In the genomic region with DNA sequence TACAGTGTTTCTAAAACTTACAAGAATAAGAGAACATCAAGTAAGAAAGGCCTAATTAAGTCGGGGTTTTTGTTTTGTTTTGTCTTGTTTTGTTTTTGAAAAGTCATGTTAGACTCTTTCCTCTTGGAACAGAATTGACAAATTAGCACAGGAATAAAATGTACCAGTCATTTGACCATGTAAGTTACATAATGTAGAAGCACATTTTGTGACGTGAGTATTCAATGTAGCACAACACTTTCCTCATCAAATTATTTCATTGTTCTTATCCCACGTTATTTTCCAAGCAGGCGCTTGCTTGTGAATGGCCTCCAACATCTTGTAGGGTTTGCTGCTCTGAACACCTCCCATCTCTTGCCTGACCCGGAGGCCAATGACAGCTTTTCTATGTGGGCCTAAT, we compare ENCODE assay signal across 16 cellular contexts. TPM values are rescaled to one million over a fixed set of nuclear protein-coding genes. Genes with fewer than 3 reads are reported as not detected.
DNase-seq lines count a peak whose midpoint lies in the region; FAIRE-seq and TF ChIP-seq lines count a peak whose summit lies in the region.
"Had no signal": no experiment of that assay in that cellular context is flagged by ENCODE, and none has a peak within 500 bp of the region (broad histone marks: within the 10 kb centered on the region; RNA-seq: fewer than 3 reads in every experiment).

No MANE protein-coding gene starts in this region.

- peaks cover 22% of the 10 kb centered on the region for H3F3A ChIP-seq in PC-9 (ENCODE audit: insufficient read depth, low read depth)

- H3K27me3 ChIP-seq in endothelial cell of umbilical vein (ENCODE audit: control insufficient read depth in 2 of 2, insufficient read depth in 2 of 2, low read length in 2 of 2) (no peaks in the 10 kb centered on the region), suprapubic skin (no peaks in the 10 kb centered on the region), PC-9 (ENCODE audit: insufficient read depth, low read depth) (no peaks in the 10 kb centered on the region)
- H3K27me3 ChIP-seq: BLaER1 treated with 17β-estradiol and CSF1 and Interleukin-3, amounts not matched to agents 10 nM and 100 nM had no signal

- H3K79me2 ChIP-seq in OCI-LY7 (ENCODE audit: insufficient read depth, low read depth, low read length) (no peaks in the 10 kb centered on the region), endothelial cell of umbilical vein (ENCODE audit: control insufficient read depth, insufficient read depth, low read length) (no peaks in the 10 kb centered on the region), PC-9 (ENCODE audit: low read depth) (no peaks in the 10 kb centered on the region)

- no peak overlapping the region for H3K4me3 ChIP-seq in OCI-LY7 (ENCODE audit: low read depth, low read length, poor library complexity, severe bottlenecking)
- no peak overlapping the region for H3K4me3 ChIP-seq in endothelial cell of umbilical vein (replicated peaks in 1 of 3; ENCODE audit: insufficient read depth in 1 of 3, low read depth in 1 of 3, low read length in 3 of 3)
- H3K4me3 ChIP-seq in suprapubic skin = no peak overlapping the region
- H3K4me3 ChIP-seq in PC-9 = no peak overlapping the region
- H3K4me3 ChIP-seq: BLaER1 treated with 17β-estradiol and CSF1 and Interleukin-3, amounts not matched to agents 10 nM and 100 nM had no signal

- H3K9me2 ChIP-seq in OCI-LY7 (ENCODE audit: insufficient read depth, low read length) (no peaks in the 10 kb centered on the region), PC-9 (ENCODE audit: insufficient read depth) (no peaks in the 10 kb centered on the region)
- H3K9me2 ChIP-seq: SK-N-SH had no signal

- POLR2A ChIA-PET in OCI-LY7 (lab: Charles Lee) (no interaction called here), endothelial cell of umbilical vein (lab: Charles Lee) (interaction anchor here (0.7 kb wide), 1 partner anchor 61 kb away, joined by 3 read pairs; no protein-coding TSS in a partner anchor), PC-9 (lab: Charles Lee; ENCODE audit: unreplicated experiment) (no interaction called here)

- TF ChIP-seq POLR2A in endothelial cell of umbilical vein (IDR thresholded peaks at IDR 0.05; ENCODE audit: low read depth, low read length) = no peak
- TF ChIP-seq POLR2A in suprapubic skin (IDR thresholded peaks at IDR 0.05) = no peak

- no peak overlapping the region for H3K27ac ChIP-seq in OCI-LY7 (ENCODE audit: low read depth, low read length, poor library complexity, severe bottlenecking)
- H3K27ac ChIP-seq in endothelial cell of umbilical vein (ENCODE audit: insufficient read depth, low read depth, low read length) = no peak overlapping the region
- H3K27ac ChIP-seq in suprapubic skin = peak overlapping the region; percentile 68
- no peak overlapping the region for H3K27ac ChIP-seq in PC-9
- H3K27ac ChIP-seq: 22Rv1; BLaER1 treated with 17β-estradiol and CSF1 and Interleukin-3, amounts not matched to agents 10 nM and 100 nM had no signal

- DNase-seq in NCI-H1092 treated with DMSO at 0.1 percent for 48 hours (lab: John Stamatoyannopoulos, UW) = peak; percentile 17
- no peak for DNase-seq in NCI-H1092 (lab: John Stamatoyannopoulos, UW)
- no peak for DNase-seq in OCI-LY7 (ENCODE audit: low spot score)
- DNase-seq in endothelial cell of umbilical vein (ENCODE audit: low read depth, low spot score) = no peak
- no peak for DNase-seq in suprapubic skin (ENCODE audit: low spot score in 2 of 2)
- DNase-seq in HTR-8/SVneo (ENCODE audit: insufficient read length, low spot score) = no peak
- DNase-seq in PC-9 = no peak
- no peak for DNase-seq in C1 segment of cervical spinal cord (lab: John Stamatoyannopoulos, UW)
- DNase-seq: Karpas-422, NCI-H1436, NCI-H526 treated with DMSO at 0.1 percent for 48 hours, Right ventricle myocardium superior, SK-N-SH had no signal

- TF ChIP-seq CTCF in OCI-LY7 (conservative IDR thresholded peaks at IDR 0.05; ENCODE audit: low read length) (no peak), endothelial cell of umbilical vein (IDR thresholded peaks at IDR 0.05; ENCODE audit: extremely low read depth in 1 of 2, insufficient read depth in 1 of 2, low read depth in 1 of 2, low read length in 2 of 2) (no peak), suprapubic skin (IDR thresholded peaks at IDR 0.05) (no peak), PC-9 (conservative IDR thresholded peaks at IDR 0.05) (no peak)

- H3K9ac ChIP-seq in endothelial cell of umbilical vein (replicated peaks; ENCODE audit: extremely low read depth, insufficient read depth, low read length) = no peak overlapping the region
- H3K9ac ChIP-seq: BLaER1 treated with 17β-estradiol and CSF1 and Interleukin-3, amounts not matched to agents 10 nM and 100 nM; SK-N-SH had no signal

- BruUV-seq in OCI-LY7 (replicated peaks; lab: Mats Ljungman, UMichigan) (no TSS peak), endothelial cell of umbilical vein (replicated peaks; lab: Mats Ljungman, UMichigan) (no TSS peak), PC-9 (replicated peaks; lab: Mats Ljungman, UMichigan) (no TSS peak)

- no peaks in the 10 kb centered on the region for H3K9me1 ChIP-seq in endothelial cell of umbilical vein (replicated peaks; ENCODE audit: control insufficient read depth, extremely low read depth, insufficient read depth, low read length)

- CTCF ChIA-PET in OCI-LY7 (lab: Charles Lee; ENCODE audit: unreplicated experiment) (no interaction called here), endothelial cell of umbilical vein (lab: Charles Lee) (no interaction called here), PC-9 (lab: Charles Lee) (no interaction called here)

- no peaks in the 10 kb centered on the region for H3K4me1 ChIP-seq in OCI-LY7 (ENCODE audit: insufficient read depth, low read length, poor library complexity, severe bottlenecking)
- peaks cover 28% of the 10 kb centered on the region for H3K4me1 ChIP-seq in endothelial cell of umbilical vein (ENCODE audit: control insufficient read depth, extremely low read depth, insufficient read depth, low read length)
- H3K4me1 ChIP-seq in suprapubic skin = peaks cover 27% of the 10 kb centered on the region
- peaks cover 36% of the 10 kb centered on the region for H3K4me1 ChIP-seq in PC-9 (replicated peaks; ENCODE audit: insufficient read depth)

- H4K20me1 ChIP-seq in OCI-LY7 (ENCODE audit: insufficient read depth, low read length) = no peaks in the 10 kb centered on the region
- no peaks in the 10 kb centered on the region for H4K20me1 ChIP-seq in endothelial cell of umbilical vein (replicated peaks; ENCODE audit: control insufficient read depth, extremely low read depth, insufficient read depth, low read length)
- H4K20me1 ChIP-seq in PC-9 (ENCODE audit: insufficient read depth) = no peaks in the 10 kb centered on the region
- H4K20me1 ChIP-seq: BLaER1 treated with 17β-estradiol and CSF1 and Interleukin-3, amounts not matched to agents 10 nM and 100 nM had no signal

- WGBS in suprapubic skin = 72% methylated on average over 5 of the region's 5 CpGs

- no peak overlapping the region for H3K4me2 ChIP-seq in OCI-LY7 (ENCODE audit: low read length)
- H3K4me2 ChIP-seq in endothelial cell of umbilical vein (ENCODE audit: insufficient read depth, low read length) = no peak overlapping the region
- H3K4me2 ChIP-seq in PC-9 = no peak overlapping the region
- H3K4me2 ChIP-seq: BLaER1 treated with 17β-estradiol and CSF1 and Interleukin-3, amounts not matched to agents 10 nM and 100 nM; SK-N-SH had no signal

- no peak for TF ChIP-seq EP300 in suprapubic skin (IDR thresholded peaks at IDR 0.05)

- FAIRE-seq in endothelial cell of umbilical vein (lab: Jason Lieb, UNC) = peak; percentile 37
- no peak for FAIRE-seq in HTR-8/SVneo (lab: Jason Lieb, UNC)
- FAIRE-seq: H1 had no signal

- H2AFZ ChIP-seq in OCI-LY7 (ENCODE audit: low read length) = peak overlapping the region; percentile 15; the same call in 1 of the 2 replicates
- no peak overlapping the region for H2AFZ ChIP-seq in endothelial cell of umbilical vein (ENCODE audit: low read depth, low read length)
- H2AFZ ChIP-seq in PC-9 = no peak overlapping the region

- H3K36me3 ChIP-seq in OCI-LY7 (ENCODE audit: insufficient read depth, low read length) = no peaks in the 10 kb centered on the region
- no peaks in the 10 kb centered on the region for H3K36me3 ChIP-seq in endothelial cell of umbilical vein (ENCODE audit: control insufficient read depth in 2 of 2, extremely low read depth in 1 of 2, insufficient read depth in 2 of 2, low read length in 2 of 2)
- H3K36me3 ChIP-seq in suprapubic skin = no peaks in the 10 kb centered on the region
- H3K36me3 ChIP-seq in PC-9 (ENCODE audit: low read depth) = no peaks in the 10 kb centered on the region
- H3K36me3 ChIP-seq: BLaER1 treated with 17β-estradiol and CSF1 and Interleukin-3, amounts not matched to agents 10 nM and 100 nM had no signal

- H3K9me3 ChIP-seq in OCI-LY7 (ENCODE audit: low read length) = no peaks in the 10 kb centered on the region
- no peaks in the 10 kb centered on the region for H3K9me3 ChIP-seq in endothelial cell of umbilical vein (replicated peaks; ENCODE audit: control insufficient read depth, insufficient read depth, low read length)
- no peaks in the 10 kb centered on the region for H3K9me3 ChIP-seq in suprapubic skin
- H3K9me3 ChIP-seq in PC-9 (ENCODE audit: insufficient read depth, low read depth) = no peaks in the 10 kb centered on the region
- H3K9me3 ChIP-seq: BLaER1 treated with 17β-estradiol and CSF1 and Interleukin-3, amounts not matched to agents 10 nM and 100 nM; SK-N-SH had no signal

- intact Hi-C loops in OCI-LY7 (cut with micrococcal nuclease; ENCODE audit: unreplicated experiment) (no loop called here), endothelial cell of umbilical vein (cut with micrococcal nuclease) (no loop called here), PC-9 (cut with micrococcal nuclease; ENCODE audit: unreplicated experiment) (loop anchor here (10.0 kb wide), 2 partner anchors 61 to 271 kb away; no protein-coding TSS in a partner anchor)

- dilution Hi-C loops in endothelial cell of umbilical vein (cut with MboI; ENCODE audit: extremely low pct_ligation_motif_present, low sequenced_read_pairs) = no loop called here

TF ChIP-seq in endothelial cell of umbilical vein, 7 proteins besides CTCF, POLR2A, EP300 and RAD21 (continues in another document):
- TF ChIP-seq EZH2 (IDR thresholded peaks at IDR 0.05; ENCODE audit: borderline replicate concordance, low read depth, low read length, severe bottlenecking) (no peak), JUN (IDR thresholded peaks at IDR 0.05; ENCODE audit: borderline replicate concordance, insufficient read depth, insufficient read length, low read depth) (no peak)

RNA-seq across cellular contexts. Expression of a gene that starts 34.7 kb away (rescaled TPM):
- 0.22 TPM in 1 of 2 replicates, not detected in the other for total RNA-seq in OCI-LY7 (2014; rRNA removed; shearing (Covaris generic))
- not detected in 2 replicates for total RNA-seq in OCI-LY7 (2022)
- total RNA-seq in endothelial cell of umbilical vein = not detected in 2 replicates
- not detected in 2 replicates for polyA plus RNA-seq in endothelial cell of umbilical vein
- not detected in 2 replicates for polyA plus RNA-seq in endothelial cell of umbilical vein (2011; cell fraction: cytosol; rRNA removed)
- polyA plus RNA-seq in endothelial cell of umbilical vein (2011; cell fraction: nucleus; rRNA removed) = 0.18 and 0.25 TPM in 2 replicates
- polyA plus RNA-seq in endothelial cell of umbilical vein (2012) = not detected in 2 replicates
- not detected in 2 replicates for polyA minus RNA-seq in endothelial cell of umbilical vein
- not detected for polyA minus RNA-seq in endothelial cell of umbilical vein (2011; cell fraction: cytosol; rRNA and poly(A)+ RNA removed)
- not detected in 2 replicates for polyA minus RNA-seq in endothelial cell of umbilical vein (2011; cell fraction: nucleus; rRNA and poly(A)+ RNA removed)
- 1 to 10 TPM in 1 of 4 donors, not detected in 3; 1.2 TPM for total RNA-seq in suprapubic skin
- total RNA-seq in PC-9 (2021) = not detected in 2 replicates
- total RNA-seq: H1, Right ventricle myocardium superior had no signal
- polyA plus RNA-seq: H1 had no signal
